1 cellular context compared by ENCODE assay signal in the genomic region with DNA sequence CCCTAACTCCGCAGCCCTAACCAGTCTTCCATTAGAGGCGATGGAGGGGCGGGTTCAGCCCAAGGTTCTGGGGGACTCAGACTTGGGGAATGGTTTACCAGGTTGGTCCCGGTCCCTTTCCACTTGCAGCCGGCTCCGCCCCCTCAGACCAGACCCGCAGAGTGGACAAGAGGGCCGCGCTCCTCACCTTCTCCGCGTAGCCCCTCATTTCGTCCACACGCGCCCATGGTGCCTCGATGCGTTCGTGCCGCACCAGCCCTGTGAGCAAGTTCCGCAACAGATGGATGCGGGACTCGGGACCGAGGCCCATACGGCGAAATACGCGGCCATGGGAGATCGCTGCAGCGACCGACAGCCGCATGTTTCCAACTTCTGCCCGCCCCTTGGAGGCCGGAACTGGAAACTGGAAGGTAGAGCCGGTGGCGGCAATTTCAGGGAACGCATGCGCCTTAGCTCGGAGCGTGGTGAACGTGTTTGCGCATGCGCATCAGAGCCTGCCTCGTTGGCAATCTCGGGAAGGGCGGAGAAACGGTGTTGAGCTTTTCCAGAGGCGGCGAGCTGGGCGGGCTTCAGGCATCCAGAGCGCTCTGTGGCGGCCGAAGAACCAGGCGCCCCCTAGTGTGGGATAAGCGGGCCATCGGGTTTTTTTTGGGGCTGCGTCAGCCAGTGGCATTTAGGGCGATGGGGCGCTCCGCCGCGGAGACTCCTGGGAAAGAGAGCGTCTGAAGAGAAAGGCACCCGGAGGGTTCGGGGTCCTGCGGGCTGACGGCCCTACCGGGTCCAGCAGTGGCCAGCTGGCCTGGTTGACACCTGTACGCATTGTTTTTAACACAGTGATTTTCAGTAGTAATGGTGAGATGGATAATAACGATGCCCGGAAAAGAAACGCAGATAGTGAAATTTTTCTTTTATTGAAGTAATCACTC.
A peak's percentile ranks its signal among the peaks of the same experiment; 100 is the strongest.
TF ChIP-seq lines count a peak whose summit lies in the region.

Gene MRPL17, minus strand, starts transcription at position 405 of the 926 bp plus-strand sequence. Its CDS starts 44 bp downstream, at position 361.

TF ChIP-seq in K562, 482 proteins besides CTCF, POLR2A, EP300 and RAD21 (continued from another document and continues in another):
- TF ChIP-seq RREB1 (CRISPR knock-in tag; IDR thresholded peaks at IDR 0.05) (peak; percentile 58), SNRNP70 (optimal IDR thresholded peaks at IDR 0.05; ENCODE audit: low read depth, low read length) (no peak), CBFA2T3 (IDR thresholded peaks at IDR 0.05) (no peak), SRF (CRISPR knock-in tag; IDR thresholded peaks at IDR 0.05) (peak in 1 of 2 experiments; percentile 70; a peak in 1 of 4 replicates), CHD7 (IDR thresholded peaks at IDR 0.05; ENCODE audit: low read depth, low read length) (no peak), ZBTB17 (CRISPR knock-in tag; IDR thresholded peaks at IDR 0.05) (0 out of 2 replicates have a peak, but pooled peaks have one; percentile 21), FOXK1 (CRISPR knock-in tag; IDR thresholded peaks at IDR 0.05; ENCODE audit: borderline replicate concordance) (peak; percentile 34), E2F6 (IDR thresholded peaks at IDR 0.05; ENCODE audit: borderline replicate concordance in 1 of 2, extremely low read depth in 1 of 2, insufficient read depth in 1 of 2, insufficient read length in 1 of 2, low read depth in 1 of 2, low read length in 1 of 2, poor library complexity in 1 of 2, severe bottlenecking in 1 of 2) (peak; percentile 93 to 97), NRF1 (conservative IDR thresholded peaks at IDR 0.05 in 1 of 2, IDR thresholded peaks at IDR 0.05 in 1 of 2) (peak; percentile 100), NKRF (IDR thresholded peaks at IDR 0.05; ENCODE audit: borderline replicate concordance) (peak; percentile 97), ZBTB49 (CRISPR knock-in tag; IDR thresholded peaks at IDR 0.05; ENCODE audit: borderline replicate concordance) (no peak), ZNF197 (CRISPR knock-in tag; IDR thresholded peaks at IDR 0.05; ENCODE audit: low read depth) (no peak; the same call in 1 of the 2 replicates), ZNF75A (CRISPR knock-in tag; IDR thresholded peaks at IDR 0.05) (0 out of 2 replicates have a peak, but pooled peaks have one; percentile 34), PHF8 (IDR thresholded peaks at IDR 0.05; ENCODE audit: borderline replicate concordance, low read length) (peak; percentile 98)
- TF ChIP-seq, protein P1, sequence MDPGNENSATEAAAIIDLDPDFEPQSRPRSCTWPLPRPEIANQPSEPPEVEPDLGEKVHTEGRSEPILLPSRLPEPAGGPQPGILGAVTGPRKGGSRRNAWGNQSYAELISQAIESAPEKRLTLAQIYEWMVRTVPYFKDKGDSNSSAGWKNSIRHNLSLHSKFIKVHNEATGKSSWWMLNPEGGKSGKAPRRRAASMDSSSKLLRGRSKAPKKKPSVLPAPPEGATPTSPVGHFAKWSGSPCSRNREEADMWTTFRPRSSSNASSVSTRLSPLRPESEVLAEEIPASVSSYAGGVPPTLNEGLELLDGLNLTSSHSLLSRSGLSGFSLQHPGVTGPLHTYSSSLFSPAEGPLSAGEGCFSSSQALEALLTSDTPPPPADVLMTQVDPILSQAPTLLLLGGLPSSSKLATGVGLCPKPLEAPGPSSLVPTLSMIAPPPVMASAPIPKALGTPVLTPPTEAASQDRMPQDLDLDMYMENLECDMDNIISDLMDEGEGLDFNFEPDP (CRISPR knock-in tag; IDR thresholded peaks at IDR 0.05), result no peak
- TF ChIP-seq, protein P2, sequence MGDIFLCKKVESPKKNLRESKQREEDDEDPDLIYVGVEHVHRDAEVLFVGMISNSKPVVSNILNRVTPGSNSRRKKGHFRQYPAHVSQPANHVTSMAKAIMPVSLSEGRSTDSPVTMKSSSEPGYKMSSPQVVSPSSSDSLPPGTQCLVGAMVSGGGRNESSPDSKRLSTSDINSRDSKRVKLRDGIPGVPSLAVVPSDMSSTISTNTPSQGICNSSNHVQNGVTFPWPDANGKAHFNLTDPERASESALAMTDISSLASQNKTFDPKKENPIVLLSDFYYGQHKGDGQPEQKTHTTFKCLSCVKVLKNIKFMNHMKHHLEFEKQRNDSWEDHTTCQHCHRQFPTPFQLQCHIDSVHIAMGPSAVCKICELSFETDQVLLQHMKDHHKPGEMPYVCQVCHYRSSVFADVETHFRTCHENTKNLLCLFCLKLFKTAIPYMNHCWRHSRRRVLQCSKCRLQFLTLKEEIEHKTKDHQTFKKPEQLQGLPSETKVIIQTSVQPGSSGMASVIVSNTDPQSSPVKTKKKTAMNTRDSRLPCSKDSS (IDR thresholded peaks at IDR 0.05; ENCODE audit: low read depth, partially characterized antibody), result no peak
